ENCODE assay signal across 26 cellular contexts in the genomic region with DNA sequence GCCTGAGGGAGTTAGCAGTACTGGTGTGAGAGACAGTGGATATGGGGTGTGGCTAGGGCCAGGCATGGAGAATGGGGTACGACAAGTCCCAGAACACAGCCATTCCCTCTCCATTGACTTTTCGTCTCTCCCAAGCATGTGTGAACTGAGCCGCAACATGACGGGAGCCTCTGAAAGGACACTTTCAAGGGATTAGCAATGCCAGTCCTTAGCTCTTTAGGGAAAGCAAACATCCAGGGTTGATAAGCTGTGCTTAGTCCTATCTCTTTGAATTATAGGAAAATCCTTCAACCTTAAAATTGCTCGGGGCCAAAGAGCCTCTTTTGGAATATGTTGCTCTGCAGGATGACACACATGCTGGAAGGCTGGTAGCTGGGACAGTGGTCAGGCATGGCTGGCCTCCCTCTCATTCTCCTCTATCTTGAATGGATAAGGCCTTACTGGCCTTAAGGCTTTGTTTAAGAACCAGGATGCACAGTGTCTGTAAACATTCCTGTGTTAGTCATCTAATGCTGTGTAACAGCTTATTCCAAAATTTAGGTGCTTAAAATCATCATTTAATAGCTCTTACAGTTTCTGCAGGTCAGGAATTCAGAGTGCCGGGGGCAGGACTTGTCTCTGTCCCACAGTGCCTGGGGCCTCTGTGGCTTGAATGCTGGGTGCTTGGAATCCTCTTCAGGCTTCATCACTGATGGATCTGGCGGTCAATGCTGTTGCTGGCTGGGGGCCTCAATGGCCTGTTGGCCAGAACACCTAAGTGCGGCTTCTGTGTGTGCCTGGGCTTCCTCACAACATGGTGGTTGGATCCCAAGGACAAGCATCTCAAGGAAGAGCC.
DNase-seq lines count a peak whose midpoint lies in the region; ATAC-seq, FAIRE-seq and TF ChIP-seq lines count a peak whose summit lies in the region.
"Had no signal": no experiment of that assay in that cellular context is flagged by ENCODE, and none has a peak within 500 bp of the region (broad histone marks: within the 10 kb centered on the region; RNA-seq: fewer than 3 reads in every experiment).

No MANE protein-coding gene starts in this region.

- no peak for TF ChIP-seq RAD21 in HepG2 (CRISPR knock-in tag; IDR thresholded peaks at IDR 0.05)

- no peaks in the 10 kb centered on the region for H3K9me2 ChIP-seq in PC-3 (replicated peaks; ENCODE audit: low read length)
- H3K9me2 ChIP-seq in OCI-LY7 (ENCODE audit: insufficient read depth, low read length) = no peaks in the 10 kb centered on the region

- POLR2A ChIA-PET in HepG2 (lab: Yijun Ruan, JAX) (no interaction called here), PC-3 (lab: Charles Lee; ENCODE audit: unreplicated experiment) (no interaction called here), OCI-LY7 (lab: Charles Lee) (no interaction called here)

- H3K4me1 ChIP-seq in HepG2 (ENCODE audit: insufficient read depth, low read length) (peaks cover 10% of the 10 kb centered on the region), right lobe of liver (no peaks in the 10 kb centered on the region), PC-3 (ENCODE audit: insufficient read depth, low read length) (no peaks in the 10 kb centered on the region), OCI-LY7 (ENCODE audit: insufficient read depth, low read length, poor library complexity, severe bottlenecking) (no peaks in the 10 kb centered on the region)
- H3K4me1 ChIP-seq: A549; BLaER1 treated with 17β-estradiol and CSF1 and Interleukin-3, amounts not matched to agents 10 nM and 100 nM had no signal

- H3K9ac ChIP-seq in HepG2 (ENCODE audit: insufficient read depth, low read depth, low read length) = no peak overlapping the region
- H3K9ac ChIP-seq in PC-3 (ENCODE audit: low read length) = no peak overlapping the region
- H3K9ac ChIP-seq: BLaER1 treated with 17β-estradiol and CSF1 and Interleukin-3, amounts not matched to agents 10 nM and 100 nM had no signal

- no peak overlapping the region for H2AFZ ChIP-seq in HepG2 (ENCODE audit: low read length)
- no peak overlapping the region for H2AFZ ChIP-seq in PC-3 (ENCODE audit: low read length)
- H2AFZ ChIP-seq in OCI-LY7 (ENCODE audit: low read length) = no peak overlapping the region
- H2AFZ ChIP-seq: PC-9 had no signal

- DNase-seq in HepG2 (ENCODE audit: low spot score) (no peak), right lobe of liver (no peak), PC-3 (peak; percentile 40), islet precursor cell (peak; percentile 97), superior temporal gyrus (ENCODE audit: extremely low spot score) (no peak), foreskin fibroblast (no peak), OCI-LY7 (ENCODE audit: low spot score) (no peak)
- DNase-seq: AML-193; CD4-positive, alpha-beta T cell; DMS53; EL; GF-D8; H7; IMR-90; KG1; NCI-H1092 treated with DMSO at 0.1 percent for 48 hours; NCI-H146; NCI-H1930; NCI-H2107; PC-9; RPMI8226; SHP77; T-cell had no signal

- ATAC-seq in HepG2 (no peak), right lobe of liver (no peak), PC-3 (peak; percentile 40; the same call in 1 of the 2 replicates)
- ATAC-seq: A549, T-cell had no signal

- 29% methylated on average over 6 of the region's 8 CpGs for WGBS in HepG2 (ENCODE audit: low lambda C conversion rate)
- 66% methylated on average over 5 of the region's 8 CpGs for WGBS in right lobe of liver (ENCODE audit: insufficient coverage, low coverage, low lambda C conversion rate, missing lambda C conversion rate)

- H3K4me3 ChIP-seq in HepG2 (replicated peaks in 1 of 3; ENCODE audit: insufficient read depth in 1 of 3, low read depth in 2 of 3, low read length in 3 of 3) (no peak overlapping the region), right lobe of liver (no peak overlapping the region), PC-3 (ENCODE audit: low read length) (no peak overlapping the region), foreskin fibroblast (ENCODE audit: low read depth in 1 of 2, low read length in 2 of 2) (no peak overlapping the region), OCI-LY7 (ENCODE audit: low read depth, low read length, poor library complexity, severe bottlenecking) (no peak overlapping the region)
- H3K4me3 ChIP-seq: A549; BLaER1 treated with 17β-estradiol and CSF1 and Interleukin-3, amounts not matched to agents 10 nM and 100 nM; PC-9 had no signal

- CTCF ChIA-PET in HepG2 (lab: Yijun Ruan, JAX; ENCODE audit: low intra/inter-chr PET ratio, low total read pairs) = no interaction called here
- CTCF ChIA-PET in PC-3 (lab: Charles Lee) = no interaction called here
- CTCF ChIA-PET in OCI-LY7 (lab: Charles Lee; ENCODE audit: unreplicated experiment) = no interaction called here

- H3K9me3 ChIP-seq in HepG2 (ENCODE audit: low read length) (no peaks in the 10 kb centered on the region), right lobe of liver (no peaks in the 10 kb centered on the region), PC-3 (ENCODE audit: low read length) (no peaks in the 10 kb centered on the region), OCI-LY7 (ENCODE audit: low read length) (no peaks in the 10 kb centered on the region)
- H3K9me3 ChIP-seq: A549 had no signal

- H3K27me3 ChIP-seq in HepG2 (ENCODE audit: control insufficient read depth in 1 of 2, insufficient read depth in 2 of 2, low read length in 2 of 2) (peaks cover 0 to 4% of the 10 kb centered on the region in 2 experiments; a peak in 1 of 5 replicates), right lobe of liver (no peaks in the 10 kb centered on the region), PC-3 (ENCODE audit: low read length) (peaks cover 13% of the 10 kb centered on the region; the same call in 1 of the 2 replicates)
- H3K27me3 ChIP-seq: BLaER1 treated with 17β-estradiol and CSF1 and Interleukin-3, amounts not matched to agents 10 nM and 100 nM had no signal

- no peaks in the 10 kb centered on the region for H4K20me1 ChIP-seq in HepG2 (ENCODE audit: insufficient read depth, low read length)
- no peaks in the 10 kb centered on the region for H4K20me1 ChIP-seq in PC-3 (ENCODE audit: low read length)
- H4K20me1 ChIP-seq in OCI-LY7 (ENCODE audit: insufficient read depth, low read length) = no peaks in the 10 kb centered on the region
- H4K20me1 ChIP-seq: BLaER1 treated with 17β-estradiol and CSF1 and Interleukin-3, amounts not matched to agents 10 nM and 100 nM had no signal

- intact Hi-C loops in HepG2 (cut with micrococcal nuclease; ENCODE audit: unreplicated experiment) (no loop called here), right lobe of liver (cut with DNase I) (no loop called here), PC-3 (cut with micrococcal nuclease) (no loop called here), OCI-LY7 (cut with micrococcal nuclease; ENCODE audit: unreplicated experiment) (no loop called here)

- H3K36me3 ChIP-seq in HepG2 (replicated peaks in 1 of 2; ENCODE audit: control insufficient read depth in 1 of 2, insufficient read depth in 2 of 2, low read length in 2 of 2) = no peaks in the 10 kb centered on the region
- no peaks in the 10 kb centered on the region for H3K36me3 ChIP-seq in right lobe of liver
- no peaks in the 10 kb centered on the region for H3K36me3 ChIP-seq in PC-3 (ENCODE audit: low read depth, low read length)
- no peaks in the 10 kb centered on the region for H3K36me3 ChIP-seq in OCI-LY7 (ENCODE audit: insufficient read depth, low read length)

- TF ChIP-seq CTCF in HepG2 (CRISPR knock-in tag; IDR thresholded peaks at IDR 0.05) (no peak), right lobe of liver (IDR thresholded peaks at IDR 0.05) (no peak), PC-3 (conservative IDR thresholded peaks at IDR 0.05; ENCODE audit: low read depth, low read length) (no peak), foreskin fibroblast (IDR thresholded peaks at IDR 0.05; ENCODE audit: low read depth, low read length) (no peak), OCI-LY7 (conservative IDR thresholded peaks at IDR 0.05; ENCODE audit: low read length) (no peak)

- no peak for TF ChIP-seq POLR2A in HepG2 (IDR thresholded peaks at IDR 0.05; ENCODE audit: insufficient read depth in 1 of 2, low read depth in 2 of 2, low read length in 2 of 2)
- TF ChIP-seq POLR2A in right lobe of liver (IDR thresholded peaks at IDR 0.05) = no peak

- in situ Hi-C loops in HepG2 (cut with HindIII; ENCODE audit: extremely low pct_ligation_motif_present, low pct_unique_long_range_greater_than_20kb) = loop anchor here (25.0 kb wide), 1 partner anchor 270 kb away; no protein-coding TSS in a partner anchor

- no peaks in the 10 kb centered on the region for H3K79me2 ChIP-seq in HepG2 (ENCODE audit: insufficient read depth, low read length)
- H3K79me2 ChIP-seq in PC-3 (ENCODE audit: low read length) = no peaks in the 10 kb centered on the region
- no peaks in the 10 kb centered on the region for H3K79me2 ChIP-seq in OCI-LY7 (ENCODE audit: insufficient read depth, low read depth, low read length)

- BruUV-seq in HepG2 (replicated peaks; lab: Mats Ljungman, UMichigan) (no TSS peak), PC-3 (replicated peaks; lab: Mats Ljungman, UMichigan) (no TSS peak), OCI-LY7 (replicated peaks; lab: Mats Ljungman, UMichigan) (no TSS peak)

- TF ChIP-seq EP300 in HepG2 (IDR thresholded peaks at IDR 0.05; ENCODE audit: low read depth in 2 of 2, low read length in 2 of 2) = no peak
- no peak for TF ChIP-seq EP300 in HepG2 (CRISPR knock-in tag; IDR thresholded peaks at IDR 0.05; ENCODE audit: borderline replicate concordance)

- H3K27ac ChIP-seq in HepG2 (ENCODE audit: extremely low read length, insufficient read depth, low read length) (no peak overlapping the region), right lobe of liver (no peak overlapping the region), PC-3 (ENCODE audit: low read length) (no peak overlapping the region), OCI-LY7 (ENCODE audit: low read depth, low read length, poor library complexity, severe bottlenecking) (no peak overlapping the region)
- H3K27ac ChIP-seq: A549; BLaER1 treated with 17β-estradiol and CSF1 and Interleukin-3, amounts not matched to agents 10 nM and 100 nM; PC-9 had no signal

- no peaks in the 10 kb centered on the region for H3F3A ChIP-seq in PC-3 (ENCODE audit: low read length, unreplicated experiment)

- no peak overlapping the region for H3K4me2 ChIP-seq in HepG2 (ENCODE audit: low read depth, low read length)
- no peak overlapping the region for H3K4me2 ChIP-seq in PC-3 (ENCODE audit: low read length)
- H3K4me2 ChIP-seq in OCI-LY7 (ENCODE audit: low read length) = no peak overlapping the region
- H3K4me2 ChIP-seq: A549; BLaER1 treated with 17β-estradiol and CSF1 and Interleukin-3, amounts not matched to agents 10 nM and 100 nM; PC-9 had no signal

- no peak for FAIRE-seq in HepG2 (lab: Jason Lieb, UNC)
- FAIRE-seq: A549, GM12891 had no signal

TF ChIP-seq in HepG2, 621 proteins besides CTCF, POLR2A, EP300 and RAD21 (continues in another document):
- TF ChIP-seq ZFYVE20 (CRISPR knock-in tag; IDR thresholded peaks at IDR 0.05; ENCODE audit: borderline replicate concordance, low read depth) = no peak
- peak; percentile 72 for TF ChIP-seq BCL6 (CRISPR knock-in tag; IDR thresholded peaks at IDR 0.05)

Comparison
In these comparisons a context has a peak if more than half of its experiments do, and no peak if none do; other contexts are left out.
1. DNase-seq: peak in PC-3 (single experiment) and islet precursor cell (single experiment); none in HepG2 (single experiment), right lobe of liver (0 of 3), superior temporal gyrus (single experiment), foreskin fibroblast (0 of 2) and OCI-LY7 (single experiment).